Comparison of ENCODE assay signal across 14 cellular contexts in the genomic region with DNA sequence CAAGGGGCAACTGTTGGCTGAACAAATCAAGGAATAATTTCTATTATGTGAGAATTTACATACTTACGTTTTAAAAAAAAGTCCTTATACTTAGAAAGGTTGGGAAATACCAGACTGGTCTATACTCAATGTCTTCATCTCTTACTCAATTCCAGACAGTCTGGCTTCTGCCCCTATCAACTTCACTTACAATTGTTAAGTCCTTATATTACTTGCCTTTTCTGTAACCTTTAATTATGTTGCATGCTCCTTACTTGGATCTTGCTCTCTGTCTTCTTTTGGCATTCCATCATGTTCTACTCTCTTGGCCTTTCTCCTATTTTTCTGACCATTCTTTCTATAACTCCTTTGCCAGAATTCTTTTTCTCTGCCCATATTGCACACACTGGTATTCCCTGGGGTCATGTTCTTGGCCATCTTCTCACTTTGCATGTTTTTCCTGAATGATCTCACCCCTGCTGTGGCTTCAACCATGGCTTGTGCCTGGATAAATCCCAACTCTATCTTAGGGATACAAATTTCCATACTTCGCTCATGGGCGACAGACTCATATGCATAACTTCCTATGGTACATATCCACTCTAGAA.
DNase-seq lines count a peak whose midpoint lies in the region; ATAC-seq and TF ChIP-seq lines count a peak whose summit lies in the region.
"Had no signal": no experiment of that assay in that cellular context is flagged by ENCODE, and none has a peak within 500 bp of the region (broad histone marks: within the 10 kb centered on the region; RNA-seq: fewer than 3 reads in every experiment).

No MANE protein-coding gene starts in this region.

- ATAC-seq in Right ventricle myocardium inferior (peak; percentile 81), left ventricle myocardium superior (peak; percentile 84), GM21381 (IDR thresholded peaks at IDR 0.05; ENCODE audit: unreplicated experiment) (no peak), GM19324 (IDR thresholded peaks at IDR 0.05; ENCODE audit: low FRiP score, unreplicated experiment) (no peak)

- H3K9me3 ChIP-seq in left ventricle myocardium inferior (replicated peaks) = no peaks in the 10 kb centered on the region

- no peaks in the 10 kb centered on the region for H3K36me3 ChIP-seq in left ventricle myocardium inferior

- H3K27ac ChIP-seq in left ventricle myocardium inferior (replicated peaks) = no peak overlapping the region
- H3K27ac ChIP-seq: 22Rv1, RWPE1 had no signal

- no peaks in the 10 kb centered on the region for H3K27me3 ChIP-seq in left ventricle myocardium inferior (ENCODE audit: low read depth)

- intact Hi-C loops in Right ventricle myocardium inferior (cut with DNase I) (no loop called here), left ventricle myocardium inferior (cut with micrococcal nuclease) (no loop called here), left ventricle myocardium superior (cut with micrococcal nuclease) (no loop called here)

- H3K4me1 ChIP-seq in left ventricle myocardium inferior = no peaks in the 10 kb centered on the region

- TF ChIP-seq CTCF in left ventricle myocardium inferior (IDR thresholded peaks at IDR 0.05; ENCODE audit: borderline replicate concordance) = no peak
- no peak for TF ChIP-seq CTCF in cardiac fibroblast (IDR thresholded peaks at IDR 0.05; ENCODE audit: low read depth, low read length)

- no peak for DNase-seq in Right ventricle myocardium inferior (ENCODE audit: missing footprints)
- no peak for DNase-seq in left ventricle myocardium inferior
- DNase-seq in cardiac fibroblast (ENCODE audit: low read depth in 2 of 2) = peak; percentile 11 to 50
- DNase-seq in left ventricle myocardium superior = no peak
- DNase-seq in skeletal muscle cell (ENCODE audit: low read depth) = peak; percentile 70
- DNase-seq in COLO829 (ENCODE audit: low spot score) = no peak
- DNase-seq: CD4-positive, alpha-beta memory T cell; DMS79 treated with DMSO at 0.1 percent for 48 hours; NCI-H187; NCI-H774 had no signal

- no peak overlapping the region for H3K4me3 ChIP-seq in left ventricle myocardium inferior
- H3K4me3 ChIP-seq in cardiac fibroblast (replicated peaks in 1 of 2; ENCODE audit: low read depth in 2 of 2, low read length in 2 of 2) = no peak overlapping the region
- H3K4me3 ChIP-seq in skeletal muscle cell (ENCODE audit: low read depth, low read length) = no peak overlapping the region

Comparison
In these comparisons a context has a peak if more than half of its experiments do, and no peak if none do; other contexts are left out.
1. ATAC-seq: peak in Right ventricle myocardium inferior (single experiment) and left ventricle myocardium superior (single experiment); none in GM21381 (single experiment) and GM19324 (single experiment).
2. DNase-seq: peak in cardiac fibroblast (2 of 2) and skeletal muscle cell (single experiment); none in Right ventricle myocardium inferior (single experiment), left ventricle myocardium inferior (single experiment), left ventricle myocardium superior (single experiment) and COLO829 (single experiment).